In the genomic region with DNA sequence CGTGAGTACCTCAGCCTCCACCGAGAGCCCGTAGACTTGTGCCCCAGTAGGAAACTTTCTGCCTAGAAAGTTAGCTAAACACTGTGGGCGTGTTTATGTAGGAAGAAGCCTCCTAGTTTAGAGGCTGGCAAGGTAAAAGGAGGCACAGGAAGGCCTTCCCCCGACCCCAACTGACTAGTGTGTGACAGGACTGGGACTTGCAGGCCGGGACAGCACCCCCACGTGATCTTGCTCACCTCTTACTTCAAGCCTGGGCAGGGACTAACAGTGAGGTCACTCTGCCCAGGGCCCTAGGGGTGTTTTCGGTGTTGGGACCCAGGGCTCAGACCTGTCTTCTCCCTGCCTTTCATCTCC, we compare ENCODE assay signal across 8 cellular contexts. TPM values are rescaled to one million over a fixed set of nuclear protein-coding genes. Genes with fewer than 3 reads are reported as not detected.
DNase-seq lines count a peak whose midpoint lies in the region; ATAC-seq and TF ChIP-seq lines count a peak whose summit lies in the region.

No MANE protein-coding gene starts in this region.

- peak overlapping the region; percentile 35 for H3K18ac ChIP-seq in H9 (ENCODE audit: insufficient read length, low read depth, low read length)

- TF ChIP-seq CTCF in GM12864 (IDR thresholded peaks at IDR 0.05; ENCODE audit: low read depth, low read length, missing control alignments) (no peak), H9 (conservative IDR thresholded peaks at IDR 0.05) (no peak), Peyer's patch (IDR thresholded peaks at IDR 0.05) (no peak), epithelial cell of esophagus (IDR thresholded peaks at IDR 0.05; ENCODE audit: insufficient read depth, low read depth, low read length, missing control alignments) (no peak), osteocyte (IDR thresholded peaks at IDR 0.05) (no peak)

- H3K9me3 ChIP-seq in H9 (ENCODE audit: control insufficient read depth, low read depth, low read length), result no peaks in the 10 kb centered on the region
- H3K9me3 ChIP-seq in Peyer's patch, result no peaks in the 10 kb centered on the region

- peak overlapping the region; percentile 60 for H3K4me2 ChIP-seq in H9 (ENCODE audit: insufficient read depth, insufficient read length, low read length)

- H4K5ac ChIP-seq in H9 (ENCODE audit: insufficient read length, low read depth, low read length), result no peak overlapping the region

- in situ Hi-C loops in ACHN (cut with HindIII; ENCODE audit: low pct_ligation_motif_present, low pct_unique_long_range_greater_than_20kb, low sequenced_read_pairs), result no loop called here

- H3K4me3 Mint-ChIP-seq in H9, result peak overlapping the region; percentile 87 to 91
- peak overlapping the region; percentile 83 for H3K4me3 Mint-ChIP-seq in osteocyte (ENCODE audit: unreplicated experiment)

- H3K27ac Mint-ChIP-seq in H9, result no peak overlapping the region; a peak in 1 of 7 replicates
- peak overlapping the region; percentile 100 for H3K27ac Mint-ChIP-seq in osteocyte (ENCODE audit: unreplicated experiment)

- H2BK5ac ChIP-seq in H9 (ENCODE audit: insufficient read length, low read length), result no peak overlapping the region

- H2BK120ac ChIP-seq in H9 (ENCODE audit: low read depth, low read length, poor library complexity, severe bottlenecking), result no peak overlapping the region

- no peak for ATAC-seq in GM21367 (IDR thresholded peaks at IDR 0.05; ENCODE audit: unreplicated experiment)

- H3K27me3 ChIP-seq in H9 (ENCODE audit: insufficient read depth, low read length) (no peaks in the 10 kb centered on the region), Peyer's patch (no peaks in the 10 kb centered on the region)

- DNase-seq in GM12864 (ENCODE audit: low read depth) (no peak), H9 (peak; percentile 67), Peyer's patch (peak in 1 of 3 donors; percentile 43), epithelial cell of esophagus (ENCODE audit: low read depth) (peak; percentile 94), osteocyte (ENCODE audit: extremely low spot score, unreplicated experiment) (no peak), ACHN (no peak), NCI-H2029 treated with DMSO at 0.1 percent for 48 hours (lab: John Stamatoyannopoulos, UW) (no peak)

- no peaks in the 10 kb centered on the region for H4K20me1 ChIP-seq in H9 (ENCODE audit: control insufficient read depth, insufficient read depth, insufficient read length)

- H3K9ac ChIP-seq in H9 (ENCODE audit: extremely low read depth, insufficient read length, low read length), result no peak overlapping the region

- no peak overlapping the region for H2BK12ac ChIP-seq in H9 (ENCODE audit: insufficient read length, low read depth, low read length)

- H3K27me3 Mint-ChIP-seq in H9 (ENCODE audit: low read depth) (peaks cover 12% of the 10 kb centered on the region), osteocyte (ENCODE audit: unreplicated experiment) (peaks cover 5% of the 10 kb centered on the region)

- no peak overlapping the region for H3K4ac ChIP-seq in H9 (ENCODE audit: low read depth, low read length)

- whole genome bisulfite sequencing in H9 (ENCODE audit: extremely low coverage, insufficient read length, low lambda C conversion rate), result no CpG with 5 or more reads among the region's 8 CpGs

- peaks cover 13 to 22% (median 19%) of the 10 kb centered on the region in 3 experiments for H3K36me3 Mint-ChIP-seq in H9 (ENCODE audit: insufficient read depth in 1 of 3, low read depth in 3 of 3)
- H3K36me3 Mint-ChIP-seq in osteocyte (ENCODE audit: unreplicated experiment), result peaks cover 3% of the 10 kb centered on the region

- no peaks in the 10 kb centered on the region; the same call in 1 of the 2 replicates for H3K4me1 ChIP-seq in H9 (ENCODE audit: insufficient read depth, low read length)
- H3K4me1 ChIP-seq in Peyer's patch, result peaks cover 0 to 37% (median 15%) of the 10 kb centered on the region in 4 donors

- H2AFZ ChIP-seq in H9 (ENCODE audit: low read length), result peak overlapping the region; percentile 82

- H3K9me3 Mint-ChIP-seq in H9 (no peaks in the 10 kb centered on the region; a peak in 1 of 5 replicates), osteocyte (ENCODE audit: unreplicated experiment) (no peaks in the 10 kb centered on the region)

- H4K8ac ChIP-seq in H9 (replicated peaks; ENCODE audit: insufficient read length, low read depth, low read length), result no peak overlapping the region

- H3K23ac ChIP-seq in H9 (ENCODE audit: insufficient read length, low read depth, low read length), result no peak overlapping the region

- H3K36me3 ChIP-seq in Peyer's patch, result peaks cover 0 to under 1% (median 0%) of the 10 kb centered on the region in 3 donors

- TF ChIP-seq POLR2A in Peyer's patch (IDR thresholded peaks at IDR 0.05), result no peak

- H3K23me2 ChIP-seq in H9 (ENCODE audit: insufficient read length, low read depth, low read length, poor library complexity, severe bottlenecking), result peaks cover 17% of the 10 kb centered on the region

- H3K79me1 ChIP-seq in H9 (ENCODE audit: insufficient read depth, low read depth, low read length, poor library complexity, severe bottlenecking), result no peaks in the 10 kb centered on the region

- H2AK5ac ChIP-seq in H9 (ENCODE audit: insufficient read length, low read length), result no peak overlapping the region

- peaks cover 29 to 36% of the 10 kb centered on the region in 2 experiments for H3K4me1 Mint-ChIP-seq in H9
- H3K4me1 Mint-ChIP-seq in osteocyte (ENCODE audit: unreplicated experiment), result peaks cover 46% of the 10 kb centered on the region

- H3K14ac ChIP-seq in H9 (ENCODE audit: insufficient read depth, low read length), result no peak overlapping the region

- H3K4me3 ChIP-seq in GM12864 (ENCODE audit: low read depth, low read length) (peak overlapping the region; percentile 96), Peyer's patch (peak overlapping the region; percentile 72 to 93 (median 82)), epithelial cell of esophagus (ENCODE audit: low read length) (peak overlapping the region; percentile 96)

- no peaks in the 10 kb centered on the region for H3K79me2 ChIP-seq in H9 (ENCODE audit: insufficient read depth, low read length)

- H4K91ac ChIP-seq in H9 (ENCODE audit: insufficient read length, low read depth, low read length), result no peak overlapping the region

- no peak overlapping the region for H3K27ac ChIP-seq in H9 (ENCODE audit: insufficient read length, low read depth, low read length)
- H3K27ac ChIP-seq in Peyer's patch, result peak overlapping the region; percentile 94 to 97 (median 96)

- H2BK20ac ChIP-seq in H9 (ENCODE audit: low read depth, low read length, poor library complexity, severe bottlenecking), result no peak overlapping the region

- H3K56ac ChIP-seq in H9 (ENCODE audit: insufficient read length, low read depth, low read length), result no peak overlapping the region

- H3T11ph ChIP-seq in H9 (ENCODE audit: low read length), result no peak overlapping the region

- no peak overlapping the region for H2BK15ac ChIP-seq in H9 (ENCODE audit: low read depth, low read length)

RNA-seq across cellular contexts. Expression of a gene that starts 0.4 kb away (rescaled TPM):
- total RNA-seq in H9 (2021) (76.7 and 80.5 TPM in 2 replicates), Peyer's patch (100 to 1,000 TPM; 120 to 304 (median 177) TPM), osteocyte (161 and 169 TPM in 2 replicates)

RNA-seq across cellular contexts. Expression of a gene that starts 19.7 kb away (rescaled TPM):
- total RNA-seq in H9 (2021), result 11.3 and 12.3 TPM in 2 replicates
- 100 to 1,000 TPM in 1 of 4 donors, 10 to 100 TPM in 2, 1 to 10 TPM in 1; 5.8 to 169 (median 40.6) TPM for total RNA-seq in Peyer's patch
- total RNA-seq in osteocyte, result not detected in 2 replicates

RNA-seq across cellular contexts. Expression of a gene that starts 25.7 kb away (rescaled TPM):
- total RNA-seq in H9 (2021) (0.53 and 0.85 TPM in 2 replicates), Peyer's patch (1 to 10 TPM in 1 of 4 donors, not detected in 3; 2.5 TPM), osteocyte (0.52 and 0.83 TPM in 2 replicates)

RNA-seq across cellular contexts. Expression of a gene that starts 28.3 kb away (rescaled TPM):
- total RNA-seq in H9 (2021), result not detected in 2 replicates
- total RNA-seq in Peyer's patch, result not detected
- total RNA-seq in osteocyte, result not detected in 2 replicates

Comparison
In these comparisons a context has a peak if more than half of its experiments do, and no peak if none do; other contexts are left out.
1. DNase-seq: peak in H9 (single experiment) and epithelial cell of esophagus (single experiment); none in GM12864 (single experiment), osteocyte (single experiment), ACHN (single experiment) and NCI-H2029 treated with DMSO at 0.1 percent for 48 hours (single experiment).
2. Peak in every context shown above with its lines, with median percentiles within 50 percentile points of each other: H3K4me3 ChIP-seq.